Comparison of ENCODE assay signal across 19 cellular contexts in the genomic region with DNA sequence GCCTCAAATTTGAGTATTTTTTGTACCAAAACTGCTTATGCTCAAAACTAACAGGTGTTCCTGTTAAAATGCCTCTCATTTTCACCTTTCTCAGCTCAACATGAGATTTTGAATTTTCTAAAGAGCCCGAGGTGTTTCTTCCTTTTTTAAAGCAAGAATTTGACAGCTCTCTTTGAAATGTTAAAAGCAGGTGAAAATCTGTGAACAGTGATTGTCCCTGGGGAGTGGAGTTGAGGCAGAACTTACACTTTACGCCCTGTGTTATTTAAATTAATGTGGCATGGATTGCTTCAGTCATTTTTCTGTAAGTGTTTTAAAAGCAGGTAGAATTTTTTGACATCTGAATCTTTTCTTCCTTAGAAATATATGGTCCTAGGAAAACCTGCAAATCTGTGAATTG. TPM values are rescaled to one million over a fixed set of nuclear protein-coding genes. Genes with fewer than 3 reads are reported as not detected.
DNase-seq lines count a peak whose midpoint lies in the region; ATAC-seq, FAIRE-seq and TF ChIP-seq lines count a peak whose summit lies in the region.
"Had no signal": no experiment of that assay in that cellular context is flagged by ENCODE, and none has a peak within 500 bp of the region (broad histone marks: within the 10 kb centered on the region; RNA-seq: fewer than 3 reads in every experiment).

No MANE protein-coding gene starts in this region.

- no peak for TF ChIP-seq RAD21 in GM12878 (IDR thresholded peaks at IDR 0.05; ENCODE audit: insufficient read depth, low read depth, low read length)

- SMC1A ChIA-PET in GM12878 (lab: Charles Lee; ENCODE audit: uncharacterized antibody, unreplicated experiment) = interaction anchor here (0.8 to 8.3 kb wide), 9 partner anchors 9 to 40 kb away, joined by 3 to 70 read pairs (median 6); partner anchors contain the start of gene GPR15LG

- in situ Hi-C loops in GM12878 (cut with MboI) = loop anchor here (5.0 kb wide), 1 partner anchor 33 kb away; no protein-coding TSS in a partner anchor

- no peaks in the 10 kb centered on the region; the same call in 1 of the 2 replicates for H4K20me1 ChIP-seq in GM12878 (ENCODE audit: control insufficient read depth, insufficient read depth)

- peaks cover 5% of the 10 kb centered on the region for H3K9me3 ChIP-seq in HUES6 (ENCODE audit: control insufficient read depth, insufficient read depth, low read depth, low read length)
- H3K9me3 ChIP-seq in GM12878 (replicated peaks; ENCODE audit: control insufficient read depth, insufficient read depth, low read length) = no peaks in the 10 kb centered on the region
- H3K9me3 ChIP-seq in iPS-18a (ENCODE audit: control insufficient read depth, low read depth, low read length) = no peaks in the 10 kb centered on the region

- BruUV-seq in GM12878 (replicated peaks; lab: Mats Ljungman, UMichigan) = no TSS peak

- peak overlapping the region; percentile 29 for H3K9ac ChIP-seq in HUES6 (ENCODE audit: low read length)
- H3K9ac ChIP-seq in GM12878 (ENCODE audit: control insufficient read depth, insufficient read depth, low read length) = no peak overlapping the region
- H3K9ac ChIP-seq in iPS-18a (ENCODE audit: low read length) = peak overlapping the region; percentile 0

- CTCF ChIA-PET in GM12878 (lab: Yijun Ruan, JAX) = interaction anchor here (0.9 to 25.5 kb wide), 5 partner anchors 9 to 39 kb away, joined by 3 to 788 read pairs (median 4); partner anchors contain the start of genes CDHR1 and GPR15LG

- RAD21 ChIA-PET in GM12878 (lab: Charles Lee; ENCODE audit: unreplicated experiment) = interaction anchor here (1.1 to 3.1 kb wide), 4 partner anchors 13 to 39 kb away, joined by 3 to 17 read pairs (median 3); no protein-coding TSS in a partner anchor

- H3K36me3 ChIP-seq in HUES6 (ENCODE audit: control insufficient read depth, insufficient read depth, low read length) (no peaks in the 10 kb centered on the region), GM12878 (ENCODE audit: control insufficient read depth in 2 of 2, insufficient read depth in 2 of 2, low read length in 1 of 2) (peaks cover 7 to 9% of the 10 kb centered on the region in 2 experiments), iPS-18a (ENCODE audit: control insufficient read depth, low read depth, low read length) (no peaks in the 10 kb centered on the region)

- TF ChIP-seq CTCF in GM12878 (IDR thresholded peaks at IDR 0.05 in 2 of 3, conservative IDR thresholded peaks at IDR 0.05 in 1 of 3; ENCODE audit: control insufficient read depth in 2 of 3, extremely low read depth in 1 of 3, insufficient read depth in 1 of 3, low read depth in 3 of 3, low read length in 3 of 3) = no peak

- no peak for FAIRE-seq in GM12878 (lab: Jason Lieb, UNC)
- FAIRE-seq: D721Med, H54 had no signal

- ATAC-seq in GM12878 (no peak), HG02938 (IDR thresholded peaks at IDR 0.05; ENCODE audit: unreplicated experiment) (no peak)
- ATAC-seq: CD8-positive, alpha-beta T cell had no signal

- TF ChIP-seq EP300 in GM12878 (IDR thresholded peaks at IDR 0.05; ENCODE audit: borderline replicate concordance in 1 of 2, control insufficient read depth in 1 of 2, low read depth in 2 of 2, low read length in 2 of 2) = no peak

- H3K79me2 ChIP-seq in GM12878 (ENCODE audit: control insufficient read depth, insufficient read depth, low read length) = peaks cover 55% of the 10 kb centered on the region

- TF ChIP-seq POLR2A in GM12878 (IDR thresholded peaks at IDR 0.05; ENCODE audit: low read depth, low read length) = no peak

- peaks cover 54% of the 10 kb centered on the region for H3K4me1 ChIP-seq in HUES6 (ENCODE audit: control insufficient read depth, insufficient read depth, low read length)
- H3K4me1 ChIP-seq in GM12878 (ENCODE audit: control insufficient read depth, insufficient read depth, low read length) = peaks cover 22% of the 10 kb centered on the region
- H3K4me1 ChIP-seq in iPS-18a (ENCODE audit: control insufficient read depth, low read depth, low read length) = peaks cover 59% of the 10 kb centered on the region

- WGBS in GM12878 (ENCODE audit: insufficient coverage, insufficient replicate concordance, low lambda C conversion rate, missing lambda C conversion rate) = 32% methylated on average over 2 of the region's 2 CpGs

- DNase-seq in GM12878 (ENCODE audit: low read depth, low spot score) = no peak
- DNase-seq in putamen (ENCODE audit: low spot score) = peak; percentile 53
- no peak for DNase-seq in NCI-H774 (lab: John Stamatoyannopoulos, UW)
- DNase-seq in A172 (ENCODE audit: low spot score) = no peak
- no peak for DNase-seq in iPS-NIHi7 (ENCODE audit: extremely low spot score)
- DNase-seq: CD8-positive, alpha-beta T cell; COR-L47; DMS153; DMS79 treated with DMSO at 0.1 percent for 48 hours; GDM1 had no signal

- no peak overlapping the region for H2AFZ ChIP-seq in GM12878 (ENCODE audit: control insufficient read depth, low read depth, low read length)

- POLR2A ChIA-PET in GM12878 (lab: Charles Lee) = interaction anchor here (0.6 kb wide), 1 partner anchor 10 kb away, joined by 4 read pairs; no protein-coding TSS in a partner anchor

- H3K4me3 ChIP-seq in HUES6 (ENCODE audit: low read depth, low read length) = no peak overlapping the region; the same call in 1 of the 2 replicates
- H3K4me3 ChIP-seq in GM12878 = no peak overlapping the region
- no peak overlapping the region for H3K4me3 ChIP-seq in iPS-18a (ENCODE audit: low read length)

- H3K27ac ChIP-seq in HUES6 (ENCODE audit: low read depth, low read length) (peak overlapping the region; percentile 42; the same call in 1 of the 2 replicates), GM12878 (ENCODE audit: control insufficient read depth, insufficient read depth) (no peak overlapping the region), iPS-18a (ENCODE audit: low read length) (no peak overlapping the region)

- intact Hi-C loops in GM12878 (cut with micrococcal nuclease; ENCODE audit: unreplicated experiment) = no loop called here

- H3K4me2 ChIP-seq in GM12878 (ENCODE audit: control insufficient read depth, insufficient read depth) = no peak overlapping the region

- H3K27me3 ChIP-seq in HUES6 (ENCODE audit: control insufficient read depth, insufficient read depth, low read length) (no peaks in the 10 kb centered on the region), GM12878 (replicated peaks in 1 of 2; ENCODE audit: control insufficient read depth in 2 of 2, insufficient read depth in 2 of 2, low read length in 1 of 2) (no peaks in the 10 kb centered on the region), iPS-18a (ENCODE audit: control insufficient read depth, insufficient read depth, low read length) (no peaks in the 10 kb centered on the region)

RNA-seq across cellular contexts. Expression of gene GPR15LG, which starts 9.2 kb away (rescaled TPM):
- total RNA-seq in GM12878 (2013; cell fraction: nucleolus; rRNA removed) = not detected in 2 replicates
- total RNA-seq in GM12878 (2014; rRNA removed) (1.2 and 2.0 TPM in 2 replicates), GM12878 (2014; rRNA removed; fragmentation: Illumina TruSeq; extraction: Trizol) (1.1 and 1.4 TPM in 2 replicates), GM12878 (2021) (1.3 and 1.5 TPM in 2 replicates)
- 0.96 TPM for polyA plus RNA-seq in GM12878 (2011; ENCODE audit: low read depth)
- polyA plus RNA-seq in GM12878 (2011; rRNA removed) (5.9 and 12.2 TPM in 2 replicates), GM12878 (2014; fragmentation: Illumina TruSeq; extraction: Trizol) (0.73 and 1.7 TPM in 2 replicates), GM12878 (2014; fragmentation: Nextera tagmentation; extraction: Ambion mirVana) (1 to 10 TPM; 1.2 TPM), GM12878 (2014; rRNA removed) (0.80 and 1.5 TPM in 2 replicates), GM12878 (2016; fragmentation: Nextera tagmentation; extraction: Ambion mirVana) (1 to 10 TPM; 4.2 to 5.0 TPM)
- 13.3 and 14.9 TPM in 2 replicates for polyA plus RNA-seq in GM12878 (2011; cell fraction: cytosol; rRNA removed)
- polyA plus RNA-seq in GM12878 (2011; cell fraction: nucleus; rRNA removed) = 4.2 and 5.7 TPM in 2 replicates
- polyA plus RNA-seq in GM12878 (2012) = 0.58 and 0.80 TPM in 2 replicates
- polyA minus RNA-seq in GM12878 (2011; rRNA and poly(A)+ RNA removed) = 4.2 and 10.5 TPM in 2 replicates
- 2.9 and 5.5 TPM in 2 replicates for polyA minus RNA-seq in GM12878 (2011; cell fraction: cytosol; rRNA and poly(A)+ RNA removed)
- polyA minus RNA-seq in GM12878 (2011; cell fraction: nucleus; rRNA and poly(A)+ RNA removed) = 2.2 and 3.6 TPM in 2 replicates
- not detected in 2 replicates for total RNA-seq in A172 (2014; rRNA removed; shearing (Covaris generic))
- total RNA-seq: A673; CD8-positive, alpha-beta T cell; HT1080 had no signal
- polyA plus RNA-seq: BJ, CD14-positive monocyte had no signal

RNA-seq across cellular contexts. Expression of gene GHITM, which starts 25.1 kb away (rescaled TPM):
- total RNA-seq in GM12878 (2013; cell fraction: nucleolus; rRNA removed) = 22.9 and 24.6 TPM in 2 replicates
- 153 and 180 TPM in 2 replicates for total RNA-seq in GM12878 (2014; rRNA removed)
- 153 and 157 TPM in 2 replicates for total RNA-seq in GM12878 (2014; rRNA removed; fragmentation: Illumina TruSeq; extraction: Trizol)
- total RNA-seq in GM12878 (2021) = 120 and 128 TPM in 2 replicates
- 92.5 TPM for polyA plus RNA-seq in GM12878 (2011; ENCODE audit: low read depth)
- 257 and 294 TPM in 2 replicates for polyA plus RNA-seq in GM12878 (2011; rRNA removed)
- polyA plus RNA-seq in GM12878 (2011; cell fraction: cytosol; rRNA removed) = 147 and 172 TPM in 2 replicates
- polyA plus RNA-seq in GM12878 (2011; cell fraction: nucleus; rRNA removed) = 69.2 and 70.0 TPM in 2 replicates
- 97.0 and 105 TPM in 2 replicates for polyA plus RNA-seq in GM12878 (2012)
- 147 and 190 TPM in 2 replicates for polyA plus RNA-seq in GM12878 (2014; fragmentation: Illumina TruSeq; extraction: Trizol)
- polyA plus RNA-seq in GM12878 (2014; fragmentation: Nextera tagmentation; extraction: Ambion mirVana) = 100 to 1,000 TPM; 366 to 501 TPM
- 146 and 162 TPM in 2 replicates for polyA plus RNA-seq in GM12878 (2014; rRNA removed)
- polyA plus RNA-seq in GM12878 (2016; fragmentation: Nextera tagmentation; extraction: Ambion mirVana) = 100 to 1,000 TPM; 295 to 299 TPM
- polyA minus RNA-seq in GM12878 (2011; rRNA and poly(A)+ RNA removed) = 132 and 140 TPM in 2 replicates
- 36.9 and 41.3 TPM in 2 replicates for polyA minus RNA-seq in GM12878 (2011; cell fraction: cytosol; rRNA and poly(A)+ RNA removed)
- 14.1 and 21.1 TPM in 2 replicates for polyA minus RNA-seq in GM12878 (2011; cell fraction: nucleus; rRNA and poly(A)+ RNA removed)
- total RNA-seq in A172 (2014; rRNA removed; shearing (Covaris generic)) = 364 and 445 TPM in 2 replicates

RNA-seq across cellular contexts. Expression of gene CDHR1, which starts 29.9 kb away (rescaled TPM):
- total RNA-seq in GM12878 (2013; cell fraction: nucleolus; rRNA removed) = 0.20 and 0.40 TPM in 2 replicates
- total RNA-seq in GM12878 (2014; rRNA removed) (0.17 and 0.27 TPM in 2 replicates), GM12878 (2014; rRNA removed; fragmentation: Illumina TruSeq; extraction: Trizol) (0.22 and 0.23 TPM in 2 replicates), GM12878 (2021) (0.41 and 0.82 TPM in 2 replicates)
- 0.46 TPM for polyA plus RNA-seq in GM12878 (2011; ENCODE audit: low read depth)
- polyA plus RNA-seq in GM12878 (2011; rRNA removed) (2.3 and 3.0 TPM in 2 replicates), GM12878 (2014; fragmentation: Illumina TruSeq; extraction: Trizol) (0.48 and 0.71 TPM in 2 replicates), GM12878 (2014; fragmentation: Nextera tagmentation; extraction: Ambion mirVana) (under 1 TPM; 0.20 to 0.24 TPM), GM12878 (2014; rRNA removed) (0.52 and 0.58 TPM in 2 replicates), GM12878 (2016; fragmentation: Nextera tagmentation; extraction: Ambion mirVana) (under 1 TPM; 0.28 to 0.40 TPM)
- polyA plus RNA-seq in GM12878 (2011; cell fraction: cytosol; rRNA removed) = 2.1 and 2.9 TPM in 2 replicates
- polyA plus RNA-seq in GM12878 (2011; cell fraction: nucleus; rRNA removed) = 10.9 and 15.4 TPM in 2 replicates
- 0.42 and 0.81 TPM in 2 replicates for polyA plus RNA-seq in GM12878 (2012)
- 1.4 TPM in 2 replicates for polyA minus RNA-seq in GM12878 (2011; rRNA and poly(A)+ RNA removed)
- polyA minus RNA-seq in GM12878 (2011; cell fraction: cytosol; rRNA and poly(A)+ RNA removed) = 0.62 and 1.5 TPM in 2 replicates
- polyA minus RNA-seq in GM12878 (2011; cell fraction: nucleus; rRNA and poly(A)+ RNA removed) = 1.2 and 1.8 TPM in 2 replicates
- not detected in 2 replicates for total RNA-seq in A172 (2014; rRNA removed; shearing (Covaris generic))
- total RNA-seq: A673, HT1080 had no signal
- polyA plus RNA-seq: BJ, CD14-positive monocyte had no signal
